16 cellular contexts compared by ENCODE assay signal in the genomic region with DNA sequence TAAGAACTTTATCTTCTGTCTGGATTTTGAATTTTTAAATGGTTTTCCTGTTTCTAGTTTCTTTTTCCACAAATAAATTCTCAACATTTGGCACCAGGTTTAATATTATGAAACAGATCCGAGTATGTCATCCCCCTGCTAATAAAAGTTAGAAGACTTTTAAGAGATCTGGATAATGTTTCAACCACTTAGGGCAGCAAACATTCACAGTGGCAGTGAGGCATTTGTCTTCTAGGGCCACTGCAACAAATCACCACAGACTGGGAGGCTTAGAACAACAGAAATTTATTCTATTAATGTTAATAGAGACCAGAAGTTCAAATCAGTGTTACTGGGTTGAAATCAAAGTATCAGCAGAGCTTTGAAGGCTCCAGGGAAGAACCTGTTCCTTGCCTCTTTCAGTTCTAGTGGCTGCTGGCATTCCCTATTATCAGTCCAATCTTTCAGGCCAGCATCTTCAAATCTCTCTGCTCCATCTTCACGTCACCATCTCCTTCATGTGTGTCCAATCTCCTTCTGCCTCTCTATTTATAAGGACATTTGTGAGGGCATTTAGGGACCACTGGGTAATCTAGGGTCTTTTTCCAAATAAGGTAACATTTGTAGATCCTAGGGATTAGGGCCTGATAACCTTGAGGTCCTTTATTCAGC. TPM values are rescaled to one million over a fixed set of nuclear protein-coding genes. Genes with fewer than 3 reads are reported as not detected.
A peak's percentile ranks its signal among the peaks of the same experiment; 100 is the strongest.
DNase-seq lines count a peak whose midpoint lies in the region; ATAC-seq and TF ChIP-seq lines count a peak whose summit lies in the region.
"Had no signal": no experiment of that assay in that cellular context is flagged by ENCODE, and none has a peak within 500 bp of the region (broad histone marks: within the 10 kb centered on the region; RNA-seq: fewer than 3 reads in every experiment).

No MANE protein-coding gene starts in this region.

- CTCF ChIA-PET in activated CD4-positive, alpha-beta T cell treated with anti-CD3 and anti-CD28 coated beads for 36 hours (lab: Charles Lee), result interaction anchor here (1.0 to 1.8 kb wide), 3 partner anchors 13 to 22 kb away, joined by 4 to 6 read pairs (median 5); no protein-coding TSS in a partner anchor
- CTCF ChIA-PET in activated CD4-positive, alpha-beta memory T cell treated with anti-CD3 and anti-CD28 coated beads for 36 hours (lab: Charles Lee), result interaction anchor here (1.1 kb wide), 1 partner anchor 19 kb away, joined by 3 read pairs; no protein-coding TSS in a partner anchor

- peak overlapping the region; percentile 79 for H3K27ac ChIP-seq in VCaP

- DNase-seq in GM03348 (ENCODE audit: low spot score) (peak; percentile 29), left cardiac atrium (no peak), progenitor cell of endocrine pancreas (ENCODE audit: low spot score, unreplicated experiment) (no peak), cerebellum (ENCODE audit: low spot score) (no peak)
- no peak for DNase-seq in activated CD4-positive, alpha-beta T cell treated with anti-CD3 and anti-CD28 coated beads for 36 hours
- no peak for DNase-seq in activated CD4-positive, alpha-beta memory T cell treated with anti-CD3 and anti-CD28 coated beads for 36 hours
- DNase-seq: activated CD8-positive, alpha-beta memory T cell treated with anti-CD3 and anti-CD28 coated beads for 24 hours; activated naive CD4-positive, alpha-beta T cell treated with Interleukin-2 at 50 U/mL for 16 hours; AML-193; GOT3; kidney; NCI-H1048; T1000 had no signal

- POLR2A ChIA-PET in activated CD4-positive, alpha-beta T cell treated with anti-CD3 and anti-CD28 coated beads for 36 hours (lab: Charles Lee), result no interaction called here
- POLR2A ChIA-PET in activated CD4-positive, alpha-beta memory T cell treated with anti-CD3 and anti-CD28 coated beads for 36 hours (lab: Charles Lee), result interaction anchor here (0.6 kb wide), 1 partner anchor 55 kb away, joined by 3 read pairs; no protein-coding TSS in a partner anchor

- H3K27ac Mint-ChIP-seq in progenitor cell of endocrine pancreas, result peak overlapping the region; percentile 30
- no peak overlapping the region for H3K27ac Mint-ChIP-seq in activated CD4-positive, alpha-beta T cell treated with anti-CD3 and anti-CD28 coated beads for 36 hours
- H3K27ac Mint-ChIP-seq in activated CD4-positive, alpha-beta memory T cell treated with anti-CD3 and anti-CD28 coated beads for 36 hours, result no peak overlapping the region

- peaks cover 15% of the 10 kb centered on the region for H3K4me1 Mint-ChIP-seq in progenitor cell of endocrine pancreas (ENCODE audit: low read depth)
- H3K4me1 Mint-ChIP-seq in activated CD4-positive, alpha-beta T cell treated with anti-CD3 and anti-CD28 coated beads for 36 hours, result peaks cover 23% of the 10 kb centered on the region
- H3K4me1 Mint-ChIP-seq in activated CD4-positive, alpha-beta memory T cell treated with anti-CD3 and anti-CD28 coated beads for 36 hours (ENCODE audit: low read depth), result peaks cover 18% of the 10 kb centered on the region

- no peaks in the 10 kb centered on the region for H3K27me3 Mint-ChIP-seq in progenitor cell of endocrine pancreas
- no peaks in the 10 kb centered on the region for H3K27me3 Mint-ChIP-seq in activated CD4-positive, alpha-beta T cell treated with anti-CD3 and anti-CD28 coated beads for 36 hours
- no peaks in the 10 kb centered on the region for H3K27me3 Mint-ChIP-seq in activated CD4-positive, alpha-beta memory T cell treated with anti-CD3 and anti-CD28 coated beads for 36 hours

- TF ChIP-seq CTCF in VCaP (conservative IDR thresholded peaks at IDR 0.05), result no peak
- TF ChIP-seq CTCF in progenitor cell of endocrine pancreas (IDR thresholded peaks at IDR 0.05; ENCODE audit: unreplicated experiment), result no peak

- ATAC-seq in left cardiac atrium (peak; percentile 39 to 79), HG03457 (IDR thresholded peaks at IDR 0.05; ENCODE audit: unreplicated experiment) (no peak)
- no peak for ATAC-seq in activated CD4-positive, alpha-beta T cell treated with anti-CD3 and anti-CD28 coated beads for 36 hours

- H3K9me3 Mint-ChIP-seq in progenitor cell of endocrine pancreas (ENCODE audit: low read depth), result no peaks in the 10 kb centered on the region
- no peaks in the 10 kb centered on the region for H3K9me3 Mint-ChIP-seq in activated CD4-positive, alpha-beta T cell treated with anti-CD3 and anti-CD28 coated beads for 36 hours (ENCODE audit: low read depth)
- no peaks in the 10 kb centered on the region for H3K9me3 Mint-ChIP-seq in activated CD4-positive, alpha-beta memory T cell treated with anti-CD3 and anti-CD28 coated beads for 36 hours
- H3K9me3 Mint-ChIP-seq: neural crest cell had no signal

- H3K4me3 Mint-ChIP-seq in progenitor cell of endocrine pancreas (ENCODE audit: low read depth), result no peak overlapping the region
- no peak overlapping the region for H3K4me3 Mint-ChIP-seq in activated CD4-positive, alpha-beta T cell treated with anti-CD3 and anti-CD28 coated beads for 36 hours
- H3K4me3 Mint-ChIP-seq in activated CD4-positive, alpha-beta memory T cell treated with anti-CD3 and anti-CD28 coated beads for 36 hours, result no peak overlapping the region
- H3K4me3 Mint-ChIP-seq: neural crest cell had no signal

- H3K36me3 Mint-ChIP-seq in progenitor cell of endocrine pancreas (ENCODE audit: insufficient read depth), result peaks cover 2% of the 10 kb centered on the region
- peaks cover 6% of the 10 kb centered on the region for H3K36me3 Mint-ChIP-seq in activated CD4-positive, alpha-beta T cell treated with anti-CD3 and anti-CD28 coated beads for 36 hours (ENCODE audit: low read depth)
- H3K36me3 Mint-ChIP-seq in activated CD4-positive, alpha-beta memory T cell treated with anti-CD3 and anti-CD28 coated beads for 36 hours, result no peaks in the 10 kb centered on the region

- intact Hi-C loops in left cardiac atrium (cut with DNase I), result no loop called here
- intact Hi-C loops in activated CD4-positive, alpha-beta T cell treated with anti-CD3 and anti-CD28 coated beads for 36 hours (cut with DNase I, micrococcal nuclease), result no loop called here
- intact Hi-C loops in activated CD4-positive, alpha-beta memory T cell treated with anti-CD3 and anti-CD28 coated beads for 36 hours (cut with micrococcal nuclease), result no loop called here

RNA-seq across cellular contexts. Expression of a gene that starts 23.4 kb away (rescaled TPM):
- total RNA-seq in left cardiac atrium (10 to 100 TPM; 37.8 to 38.1 TPM), progenitor cell of endocrine pancreas (66.9 and 73.8 TPM in 2 replicates), cerebellum (121 TPM)
- 10 to 100 TPM; 46.2 to 48.8 TPM for total RNA-seq in activated CD4-positive, alpha-beta T cell treated with anti-CD3 and anti-CD28 coated beads for 36 hours
- total RNA-seq in activated CD4-positive, alpha-beta memory T cell treated with anti-CD3 and anti-CD28 coated beads for 36 hours, result 10 to 100 TPM; 48.7 to 57.2 TPM

Comparison
In these comparisons a context has a peak if more than half of its experiments do, and no peak if none do; other contexts are left out.
1. ATAC-seq: peak in left cardiac atrium (2 of 2); none in activated CD4-positive, alpha-beta T cell treated with anti-CD3 and anti-CD28 coated beads for 36 hours (single experiment) and HG03457 (single experiment).